7 cellular contexts compared by ENCODE assay signal in genomic region chr17:45172541-45173286, GRCh38. TPM values are rescaled to one million over a fixed set of nuclear protein-coding genes. Genes with fewer than 3 reads are reported as not detected.
A peak's percentile ranks its signal among the peaks of the same experiment; 100 is the strongest.
DNase-seq lines count a peak whose midpoint lies in the region; ATAC-seq and TF ChIP-seq lines count a peak whose summit lies in the region.

No MANE protein-coding gene starts in this region.

- no peaks in the 10 kb centered on the region for H4K20me1 ChIP-seq in neural progenitor cell (ENCODE audit: low read depth)

- peak overlapping the region; percentile 64 for H3K27ac Mint-ChIP-seq in activated T-cell treated with anti-CD3 and anti-CD28 coated beads, Interleukin-2, amount 50 U/mL, for 72 hours
- peak overlapping the region; percentile 94 for H3K27ac Mint-ChIP-seq in neural progenitor cell

- H3K9me3 ChIP-seq in NT2/D1 (ENCODE audit: insufficient read depth, low read length) (no peaks in the 10 kb centered on the region), neural progenitor cell (ENCODE audit: low read depth) (no peaks in the 10 kb centered on the region), testis (no peaks in the 10 kb centered on the region)

- H3K27me3 ChIP-seq in NT2/D1 (ENCODE audit: insufficient read depth, insufficient read length) (no peaks in the 10 kb centered on the region), neural progenitor cell (no peaks in the 10 kb centered on the region), testis (no peaks in the 10 kb centered on the region)

- peak overlapping the region; percentile 80 to 84 for H3K4me3 Mint-ChIP-seq in activated T-cell treated with anti-CD3 and anti-CD28 coated beads, Interleukin-2, amount 50 U/mL, for 72 hours
- peak overlapping the region; percentile 38 for H3K4me3 Mint-ChIP-seq in neural progenitor cell

- H3K4me1 Mint-ChIP-seq in activated T-cell treated with anti-CD3 and anti-CD28 coated beads, Interleukin-2, amount 50 U/mL, for 72 hours (ENCODE audit: low read depth) = peaks cover 32% of the 10 kb centered on the region
- peaks cover 33% of the 10 kb centered on the region for H3K4me1 Mint-ChIP-seq in neural progenitor cell

- peak overlapping the region; percentile 57 for H3K4me2 ChIP-seq in neural progenitor cell

- peak overlapping the region; percentile 90 for H3K27ac ChIP-seq in neural progenitor cell
- peak overlapping the region; percentile 61 to 74 for H3K27ac ChIP-seq in testis

- TF ChIP-seq POLR2A in testis (IDR thresholded peaks at IDR 0.05) = no peak

- H2AFZ ChIP-seq in neural progenitor cell (replicated peaks) = peak overlapping the region; percentile 55

- DNase-seq in NT2/D1 (ENCODE audit: low read depth, low spot score) = no peak
- DNase-seq in activated T-cell treated with anti-CD3 and anti-CD28 coated beads, Interleukin-2, amount 50 U/mL, for 72 hours = peak; percentile 55 to 56
- peak; percentile 59 for DNase-seq in fibroblast of the conjunctiva (ENCODE audit: low read depth)
- peak; percentile 62 for DNase-seq in neural progenitor cell (ENCODE audit: low spot score)
- peak; percentile 70 for DNase-seq in testis

- 55 to 56% methylated on average over 7 to 10 of the region's 10 CpGs for WGBS in testis, 2 donors

- H3K36me3 Mint-ChIP-seq in activated T-cell treated with anti-CD3 and anti-CD28 coated beads, Interleukin-2, amount 50 U/mL, for 72 hours (ENCODE audit: insufficient read depth in 2 of 2) = no peaks in the 10 kb centered on the region
- H3K36me3 Mint-ChIP-seq in neural progenitor cell = peaks cover 4% of the 10 kb centered on the region

- no peaks in the 10 kb centered on the region for H3K79me2 ChIP-seq in neural progenitor cell (ENCODE audit: low read depth)

- ATAC-seq in GM18909 (IDR thresholded peaks at IDR 0.05; ENCODE audit: poor library complexity, unreplicated experiment) (peak; percentile 51), HG03175 (IDR thresholded peaks at IDR 0.05; ENCODE audit: unreplicated experiment) (no peak)
- ATAC-seq in activated T-cell treated with anti-CD3 and anti-CD28 coated beads, Interleukin-2, amount 50 U/mL, for 72 hours (replicated peaks in 1 of 2) = peak; percentile 85 to 87

- TF ChIP-seq CTCF in neural progenitor cell (IDR thresholded peaks at IDR 0.05) (no peak), testis (IDR thresholded peaks at IDR 0.05) (peak in 1 of 3 experiments; percentile 5)

- no peaks in the 10 kb centered on the region for H3K27me3 Mint-ChIP-seq in activated T-cell treated with anti-CD3 and anti-CD28 coated beads, Interleukin-2, amount 50 U/mL, for 72 hours (ENCODE audit: low read depth)
- peaks cover 10% of the 10 kb centered on the region for H3K27me3 Mint-ChIP-seq in neural progenitor cell (ENCODE audit: insufficient read depth, low read depth)

- no peaks in the 10 kb centered on the region for H3K9me3 Mint-ChIP-seq in activated T-cell treated with anti-CD3 and anti-CD28 coated beads, Interleukin-2, amount 50 U/mL, for 72 hours
- H3K9me3 Mint-ChIP-seq in neural progenitor cell = no peaks in the 10 kb centered on the region

- H3K4me1 ChIP-seq in NT2/D1 (ENCODE audit: insufficient read depth, insufficient read length) (peaks cover 30% of the 10 kb centered on the region), neural progenitor cell (peaks cover 25% of the 10 kb centered on the region), testis (peaks cover 33% of the 10 kb centered on the region)

- peaks cover 23% of the 10 kb centered on the region for H3K36me3 ChIP-seq in NT2/D1 (ENCODE audit: insufficient read depth, insufficient read length, low read length)
- H3K36me3 ChIP-seq in neural progenitor cell = no peaks in the 10 kb centered on the region
- H3K36me3 ChIP-seq in testis (ENCODE audit: low read depth, missing control alignments) = no peaks in the 10 kb centered on the region

- H3K4me3 ChIP-seq in NT2/D1 (ENCODE audit: insufficient read length, low read depth) = no peak overlapping the region
- H3K4me3 ChIP-seq in neural progenitor cell = no peak overlapping the region
- no peak overlapping the region for H3K4me3 ChIP-seq in testis

- intact Hi-C loops in testis (cut with DNase I; ENCODE audit: low total_unique reads) = no loop called here

- H3F3A ChIP-seq in neural progenitor cell (ENCODE audit: low read depth) = peaks cover 34% of the 10 kb centered on the region

- H3K9ac ChIP-seq in NT2/D1 (ENCODE audit: insufficient read length, low read depth) = peak overlapping the region; percentile 63
- no peak overlapping the region for H3K9ac ChIP-seq in neural progenitor cell

RNA-seq across cellular contexts. Expression of gene HEXIM2, which starts 11.0 kb away (rescaled TPM):
- 10 to 100 TPM; 12.5 to 13.0 TPM for total RNA-seq in activated T-cell treated with anti-CD3 and anti-CD28 coated beads, Interleukin-2, amount 50 U/mL, for 72 hours
- total RNA-seq in neural progenitor cell (ENCODE audit: low replicate concordance) (4.6 and 9.1 TPM in 2 replicates), testis (10 to 100 TPM; 35.9 to 47.7 TPM)
- polyA plus RNA-seq in testis (ENCODE audit: insufficient read depth, low read depth, low replicate concordance) = 76.8 TPM

RNA-seq across cellular contexts. Expression of gene HEXIM1, which starts 24.4 kb away (rescaled TPM):
- total RNA-seq in activated T-cell treated with anti-CD3 and anti-CD28 coated beads, Interleukin-2, amount 50 U/mL, for 72 hours = 10 to 100 TPM; 58.0 to 63.3 TPM
- total RNA-seq in neural progenitor cell (ENCODE audit: low replicate concordance) (10.2 and 14.3 TPM in 2 replicates), testis (10 to 100 TPM; 51.8 to 68.8 TPM)
- polyA plus RNA-seq in testis (ENCODE audit: insufficient read depth, low read depth, low replicate concordance) = 38.8 TPM

RNA-seq across cellular contexts. Expression of gene ACBD4, which starts 37.2 kb away (rescaled TPM):
- total RNA-seq in activated T-cell treated with anti-CD3 and anti-CD28 coated beads, Interleukin-2, amount 50 U/mL, for 72 hours = 10 to 100 TPM; 17.9 to 20.1 TPM
- total RNA-seq in neural progenitor cell (ENCODE audit: low replicate concordance) (6.8 and 17.3 TPM in 2 replicates), testis (1 to 10 TPM; 8.3 to 9.1 TPM)
- 7.5 TPM for polyA plus RNA-seq in testis (ENCODE audit: insufficient read depth, low read depth, low replicate concordance)

RNA-seq across cellular contexts. Expression of gene PLCD3, which starts 40.4 kb away (rescaled TPM):
- 1 to 10 TPM; 3.1 to 4.5 TPM for total RNA-seq in activated T-cell treated with anti-CD3 and anti-CD28 coated beads, Interleukin-2, amount 50 U/mL, for 72 hours
- total RNA-seq in neural progenitor cell (ENCODE audit: low replicate concordance) (16.0 and 31.4 TPM in 2 replicates), testis (100 to 1,000 TPM in 1 of 2 donors, 10 to 100 TPM in 1; 86.3 to 106 TPM)
- 62.2 TPM for polyA plus RNA-seq in testis (ENCODE audit: insufficient read depth, low read depth, low replicate concordance)

RNA-seq across cellular contexts. Expression of gene FMNL1, which starts 49.0 kb away (rescaled TPM):
- total RNA-seq in activated T-cell treated with anti-CD3 and anti-CD28 coated beads, Interleukin-2, amount 50 U/mL, for 72 hours = 100 to 1,000 TPM; 559 to 689 TPM
- total RNA-seq in neural progenitor cell (ENCODE audit: low replicate concordance) (2.0 and 2.4 TPM in 2 replicates), testis (10 to 100 TPM; 11.1 to 15.8 TPM)
- 13.9 TPM for polyA plus RNA-seq in testis (ENCODE audit: insufficient read depth, low read depth, low replicate concordance)
